ENCODE assay signal across 14 cellular contexts in the genomic region with DNA sequence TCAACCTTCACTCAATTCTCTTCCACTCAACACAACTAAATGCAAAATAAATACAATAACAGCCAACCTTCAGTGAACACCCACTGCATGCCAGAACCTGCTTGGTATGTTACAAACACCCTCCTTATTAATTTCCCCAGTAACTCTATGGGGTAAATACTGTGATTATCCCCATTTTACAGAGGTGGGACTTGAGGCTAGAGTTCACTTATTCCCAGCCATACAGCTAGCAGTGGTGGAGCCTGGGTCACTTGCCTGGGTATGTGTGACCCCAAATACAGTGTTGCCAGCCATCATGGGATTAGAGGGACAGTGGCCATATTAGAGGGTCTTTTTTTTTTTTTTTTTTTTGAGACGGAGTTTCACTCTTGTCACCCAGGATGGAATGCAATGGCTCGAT. TPM values are rescaled to one million over a fixed set of nuclear protein-coding genes. Genes with fewer than 3 reads are reported as not detected.
DNase-seq lines count a peak whose midpoint lies in the region; ATAC-seq and TF ChIP-seq lines count a peak whose summit lies in the region.
"Had no signal": no experiment of that assay in that cellular context is flagged by ENCODE, and none has a peak within 500 bp of the region (broad histone marks: within the 10 kb centered on the region; RNA-seq: fewer than 3 reads in every experiment).

No MANE protein-coding gene starts in this region.

- no peaks in the 10 kb centered on the region for H3K9me2 ChIP-seq in PC-9 (ENCODE audit: insufficient read depth)

- peaks cover 13% of the 10 kb centered on the region for H3K4me1 ChIP-seq in PC-9 (replicated peaks; ENCODE audit: insufficient read depth)

- no peaks in the 10 kb centered on the region for H3K36me3 Mint-ChIP-seq in natural killer cell
- H3K36me3 Mint-ChIP-seq in natural killer cell treated with Interleukin-12 subunit alpha and Interleukin-12 subunit beta and Interleukin-15 and Interleukin-18, amount 100 ng/mL, for 72 hours = no peaks in the 10 kb centered on the region
- H3K36me3 Mint-ChIP-seq in immature natural killer cell = no peaks in the 10 kb centered on the region
- H3K36me3 Mint-ChIP-seq in WTC11 = no peaks in the 10 kb centered on the region

- H3K4me3 Mint-ChIP-seq in natural killer cell (peak overlapping the region; percentile 63), immature natural killer cell (peak overlapping the region in 4 of 5 donors; percentile 4 to 47 (median 24)), WTC11 (no peak overlapping the region)
- no peak overlapping the region for H3K4me3 Mint-ChIP-seq in natural killer cell treated with Interleukin-12 subunit alpha and Interleukin-12 subunit beta and Interleukin-15 and Interleukin-18, amount 100 ng/mL, for 72 hours

- BruUV-seq in PC-9 (replicated peaks; lab: Mats Ljungman, UMichigan) = no TSS peak

- no peaks in the 10 kb centered on the region for H3K79me2 ChIP-seq in PC-9 (ENCODE audit: low read depth)

- POLR2A ChIA-PET in RWPE1 (lab: Yijun Ruan, JAX; ENCODE audit: low non-redundant PET) = interaction anchor here (0.7 kb wide), 1 partner anchor 341 kb away, joined by 8 read pairs; no protein-coding TSS in a partner anchor
- POLR2A ChIA-PET in WTC11 (lab: Charles Lee) = no interaction called here
- POLR2A ChIA-PET in PC-9 (lab: Charles Lee; ENCODE audit: unreplicated experiment) = no interaction called here

- no peaks in the 10 kb centered on the region for H3K27me3 ChIP-seq in PC-9 (ENCODE audit: insufficient read depth, low read depth)

- H3K4me2 ChIP-seq in PC-9 = no peak overlapping the region

- peaks cover 3% of the 10 kb centered on the region; the same call in 1 of the 2 replicates for H3F3A ChIP-seq in PC-9 (ENCODE audit: insufficient read depth, low read depth)

- no peak for ATAC-seq in natural killer cell
- ATAC-seq in natural killer cell treated with Interleukin-12 subunit alpha and Interleukin-12 subunit beta and Interleukin-15 and Interleukin-18, amount 100 ng/mL, for 72 hours = no peak
- no peak for ATAC-seq in WTC11
- ATAC-seq in HG03521 (IDR thresholded peaks at IDR 0.05; ENCODE audit: unreplicated experiment) = no peak

- no peaks in the 10 kb centered on the region for H3K36me3 ChIP-seq in PC-9 (ENCODE audit: low read depth)

- H3K9me3 ChIP-seq in PC-9 (ENCODE audit: insufficient read depth, low read depth) = no peaks in the 10 kb centered on the region

- H2AFZ ChIP-seq in PC-9 = no peak overlapping the region

- H3K27me3 Mint-ChIP-seq in natural killer cell (ENCODE audit: low read depth in 2 of 2) = no peaks in the 10 kb centered on the region
- H3K27me3 Mint-ChIP-seq in natural killer cell treated with Interleukin-12 subunit alpha and Interleukin-12 subunit beta and Interleukin-15 and Interleukin-18, amount 100 ng/mL, for 72 hours = no peaks in the 10 kb centered on the region
- H3K27me3 Mint-ChIP-seq in immature natural killer cell (ENCODE audit: low read depth in 3 of 3) = peaks cover 10 to 17% (median 15%) of the 10 kb centered on the region in 3 donors
- H3K27me3 Mint-ChIP-seq in WTC11 (ENCODE audit: low read depth) = no peaks in the 10 kb centered on the region; the same call in 1 of the 2 replicates
- H3K27me3 Mint-ChIP-seq: CD4-positive, alpha-beta memory T cell had no signal

- intact Hi-C loops in natural killer cell (cut with micrococcal nuclease) (no loop called here), PC-9 (cut with micrococcal nuclease; ENCODE audit: unreplicated experiment) (no loop called here)

- H3K27ac Mint-ChIP-seq in natural killer cell (peak overlapping the region in 1 of 2 donors; percentile 29), immature natural killer cell (peak overlapping the region; percentile 19 to 76 (median 30)), WTC11 (no peak overlapping the region)
- H3K27ac Mint-ChIP-seq in natural killer cell treated with Interleukin-12 subunit alpha and Interleukin-12 subunit beta and Interleukin-15 and Interleukin-18, amount 100 ng/mL, for 72 hours = no peak overlapping the region

- TF ChIP-seq CTCF in natural killer cell (IDR thresholded peaks at IDR 0.05) (no peak), RWPE1 (conservative IDR thresholded peaks at IDR 0.05; ENCODE audit: low read depth) (no peak), WTC11 (IDR thresholded peaks at IDR 0.05) (no peak), PC-9 (conservative IDR thresholded peaks at IDR 0.05) (no peak)

- H3K9me3 Mint-ChIP-seq in natural killer cell (no peaks in the 10 kb centered on the region), immature natural killer cell (no peaks in the 10 kb centered on the region), WTC11 (no peaks in the 10 kb centered on the region)
- H3K9me3 Mint-ChIP-seq in natural killer cell treated with Interleukin-12 subunit alpha and Interleukin-12 subunit beta and Interleukin-15 and Interleukin-18, amount 100 ng/mL, for 72 hours = no peaks in the 10 kb centered on the region

- DNase-seq in natural killer cell (no peak), RWPE1 (ENCODE audit: low spot score) (no peak), immature natural killer cell (no peak), dedifferentiated amniotic fluid mesenchymal stem cell (ENCODE audit: extremely low spot score) (no peak), WTC11 (ENCODE audit: low spot score) (no peak), PC-9 (no peak)
- DNase-seq in natural killer cell treated with Interleukin-12 subunit alpha and Interleukin-12 subunit beta and Interleukin-15 and Interleukin-18, amount 100 ng/mL, for 72 hours (ENCODE audit: low spot score) = no peak
- DNase-seq: ACHN; CD4-positive, alpha-beta memory T cell; DMS79; NCI-H1417 treated with DMSO at 0.1 percent for 48 hours; NCI-H2029; NCI-H774 had no signal

- H3K4me1 Mint-ChIP-seq in natural killer cell (peaks cover 15 to 28% of the 10 kb centered on the region in 2 donors), immature natural killer cell (peaks cover 21 to 29% of the 10 kb centered on the region in 2 donors), WTC11 (peaks cover 13% of the 10 kb centered on the region)
- H3K4me1 Mint-ChIP-seq in natural killer cell treated with Interleukin-12 subunit alpha and Interleukin-12 subunit beta and Interleukin-15 and Interleukin-18, amount 100 ng/mL, for 72 hours (ENCODE audit: low read depth in 2 of 2) = peaks cover 16 to 22% of the 10 kb centered on the region in 2 donors

- no peaks in the 10 kb centered on the region for H4K20me1 ChIP-seq in PC-9 (ENCODE audit: insufficient read depth)

- H3K27ac ChIP-seq in RWPE1 = peak overlapping the region; percentile 87
- no peak overlapping the region for H3K27ac ChIP-seq in PC-9

- CTCF ChIA-PET in RWPE1 (lab: Yijun Ruan, JAX) (interaction anchor here (0.6 to 1.8 kb wide), 5 partner anchors 24 to 157 kb away, joined by 3 to 10 read pairs (median 5); no protein-coding TSS in a partner anchor), WTC11 (lab: Charles Lee) (interaction anchor here (1.0 to 2.3 kb wide), 4 partner anchors 10 to 153 kb away, joined by 3 to 9 read pairs (median 6); no protein-coding TSS in a partner anchor), PC-9 (lab: Charles Lee) (interaction anchor here (0.5 kb wide), 1 partner anchor 401 kb away, joined by 7 read pairs; no protein-coding TSS in a partner anchor)

- H3K4me3 ChIP-seq in PC-9 = no peak overlapping the region

TF ChIP-seq in WTC11, 78 proteins besides CTCF, POLR2A, EP300 and RAD21 (continues in another document):
- TF ChIP-seq, protein P1, sequence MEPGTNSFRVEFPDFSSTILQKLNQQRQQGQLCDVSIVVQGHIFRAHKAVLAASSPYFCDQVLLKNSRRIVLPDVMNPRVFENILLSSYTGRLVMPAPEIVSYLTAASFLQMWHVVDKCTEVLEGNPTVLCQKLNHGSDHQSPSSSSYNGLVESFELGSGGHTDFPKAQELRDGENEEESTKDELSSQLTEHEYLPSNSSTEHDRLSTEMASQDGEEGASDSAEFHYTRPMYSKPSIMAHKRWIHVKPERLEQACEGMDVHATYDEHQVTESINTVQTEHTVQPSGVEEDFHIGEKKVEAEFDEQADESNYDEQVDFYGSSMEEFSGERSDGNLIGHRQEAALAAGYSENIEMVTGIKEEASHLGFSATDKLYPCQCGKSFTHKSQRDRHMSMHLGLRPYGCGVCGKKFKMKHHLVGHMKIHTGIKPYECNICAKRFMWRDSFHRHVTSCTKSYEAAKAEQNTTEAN (CRISPR knock-in tag; IDR thresholded peaks at IDR 0.05) = no peak
- TF ChIP-seq, protein P2, sequence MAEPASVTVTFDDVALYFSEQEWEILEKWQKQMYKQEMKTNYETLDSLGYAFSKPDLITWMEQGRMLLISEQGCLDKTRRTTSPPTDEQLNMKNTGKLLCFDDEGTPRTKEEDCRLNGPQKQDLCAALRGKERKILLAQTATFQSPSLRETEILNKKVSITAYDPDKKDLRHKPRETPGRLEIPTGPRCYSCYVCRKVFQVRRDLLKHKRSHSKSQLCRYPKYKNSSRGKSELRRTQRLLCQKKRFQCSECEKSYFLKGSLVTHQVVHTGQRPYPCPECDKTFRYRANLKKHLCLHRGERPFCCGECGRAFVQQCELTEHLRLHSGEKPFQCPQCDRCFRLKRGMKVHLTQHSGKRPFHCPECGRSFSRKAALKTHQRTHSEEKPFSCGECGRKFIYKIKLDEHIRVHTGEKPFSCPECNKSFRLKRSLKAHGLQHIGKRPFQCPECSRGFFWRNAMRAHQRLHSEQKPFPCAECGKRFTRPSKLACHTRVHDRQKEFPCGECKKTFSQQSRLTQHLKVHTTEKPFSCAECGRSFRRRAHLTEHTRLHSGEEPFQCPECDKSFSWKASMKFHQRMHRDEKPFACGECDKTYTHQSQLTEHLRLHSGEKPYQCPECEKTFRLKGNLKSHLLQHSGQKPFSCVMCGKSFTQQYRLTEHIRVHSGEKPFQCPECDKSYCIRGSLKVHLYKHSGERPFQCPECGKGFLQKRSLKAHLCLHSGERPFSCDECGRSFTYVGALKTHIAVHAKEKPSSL (CRISPR knock-in tag; conservative IDR thresholded peaks at IDR 0.05) = no peak

RNA-seq across cellular contexts. Expression of a gene that starts 1.6 kb away (rescaled TPM):
- total RNA-seq in natural killer cell = 10 to 100 TPM in 1 of 3 donors, 1 to 10 TPM in 2; 7.6 to 10.8 (median 8.3) TPM
- 1 to 10 TPM; 3.2 to 3.8 TPM for total RNA-seq in natural killer cell treated with Interleukin-12 subunit alpha and Interleukin-12 subunit beta and Interleukin-15 and Interleukin-18, amount 100 ng/mL, for 72 hours
- polyA plus RNA-seq in immature natural killer cell = 1 to 10 TPM; 1.2 to 3.8 (median 1.8) TPM
- total RNA-seq in WTC11 (2021) = 3.9 to 5.0 TPM (median 4.9 TPM) in 3 replicates
- total RNA-seq in PC-9 (2021) = 4.5 and 6.1 TPM in 2 replicates

RNA-seq across cellular contexts. Expression of a gene that starts 22.9 kb away (rescaled TPM):
- 10 to 100 TPM; 14.6 to 18.9 (median 15.8) TPM for total RNA-seq in natural killer cell
- 10 to 100 TPM; 13.0 to 14.0 TPM for total RNA-seq in natural killer cell treated with Interleukin-12 subunit alpha and Interleukin-12 subunit beta and Interleukin-15 and Interleukin-18, amount 100 ng/mL, for 72 hours
- polyA plus RNA-seq in immature natural killer cell = 10 to 100 TPM in 2 of 3 donors, 1 to 10 TPM in 1; 6.1 to 14.3 (median 14.0) TPM
- 51.1 to 53.1 TPM (median 52.9 TPM) in 3 replicates for total RNA-seq in WTC11 (2021)
- 38.5 and 44.3 TPM in 2 replicates for total RNA-seq in PC-9 (2021)

Comparison
In these comparisons a context has a peak if more than half of its experiments do, and no peak if none do; other contexts are left out.
1. H3K4me3 Mint-ChIP-seq: peak in natural killer cell (single experiment) and immature natural killer cell (4 of 5); none in natural killer cell treated with Interleukin-12 subunit alpha and Interleukin-12 subunit beta and Interleukin-15 and Interleukin-18, amount 100 ng/mL, for 72 hours (single experiment) and WTC11 (single experiment).
2. H3K27ac Mint-ChIP-seq: peak in immature natural killer cell (6 of 6); none in natural killer cell treated with Interleukin-12 subunit alpha and Interleukin-12 subunit beta and Interleukin-15 and Interleukin-18, amount 100 ng/mL, for 72 hours (0 of 2) and WTC11 (single experiment).